ENCODE assay signal across 15 cellular contexts in genomic region chr7:139748936-139749335, GRCh38. TPM values are rescaled to one million over a fixed set of nuclear protein-coding genes. Genes with fewer than 3 reads are reported as not detected.
DNase-seq lines count a peak whose midpoint lies in the region; ATAC-seq and TF ChIP-seq lines count a peak whose summit lies in the region.
"Had no signal": no experiment of that assay in that cellular context is flagged by ENCODE, and none has a peak within 500 bp of the region (broad histone marks: within the 10 kb centered on the region; RNA-seq: fewer than 3 reads in every experiment).

No MANE protein-coding gene starts in this region.

- no peaks in the 10 kb centered on the region for H3K9me3 ChIP-seq in naive thymus-derived CD4-positive, alpha-beta T cell (ENCODE audit: control insufficient read depth in 2 of 3, low read length in 3 of 3)

- peak overlapping the region; percentile 89 for H3K27ac Mint-ChIP-seq in activated naive CD8-positive, alpha-beta T cell treated with anti-CD3 and anti-CD28 coated beads, Interleukin-2, amount 50 U/mL, for 24 hours
- no peak overlapping the region for H3K27ac Mint-ChIP-seq in activated naive CD8-positive, alpha-beta T cell treated with anti-CD3 and anti-CD28 coated beads for 36 hours
- H3K27ac Mint-ChIP-seq in chondrocyte (ENCODE audit: unreplicated experiment): peak overlapping the region; percentile 83
- no peak overlapping the region for H3K27ac Mint-ChIP-seq in naive thymus-derived CD4-positive, alpha-beta T cell

- H3K4me1 Mint-ChIP-seq in activated naive CD8-positive, alpha-beta T cell treated with anti-CD3 and anti-CD28 coated beads, Interleukin-2, amount 50 U/mL, for 24 hours: peaks cover 58% of the 10 kb centered on the region
- peaks cover 44% of the 10 kb centered on the region for H3K4me1 Mint-ChIP-seq in activated naive CD8-positive, alpha-beta T cell treated with anti-CD3 and anti-CD28 coated beads for 36 hours
- H3K4me1 Mint-ChIP-seq in chondrocyte (ENCODE audit: low read depth): peaks cover 91% of the 10 kb centered on the region
- H3K4me1 Mint-ChIP-seq in naive thymus-derived CD4-positive, alpha-beta T cell: peaks cover 25 to 91% (median 82%) of the 10 kb centered on the region in 7 donors

- no peak for ATAC-seq in activated naive CD8-positive, alpha-beta T cell treated with anti-CD3 and anti-CD28 coated beads, Interleukin-2, amount 50 U/mL, for 24 hours
- ATAC-seq in naive thymus-derived CD4-positive, alpha-beta T cell: peak; percentile 56
- ATAC-seq: GM12878 had no signal

- no peaks in the 10 kb centered on the region for H3K27me3 ChIP-seq in naive thymus-derived CD4-positive, alpha-beta T cell (ENCODE audit: control insufficient read depth in 2 of 2, insufficient read depth in 2 of 2, low read length in 2 of 2)

- intact Hi-C loops in naive thymus-derived CD4-positive, alpha-beta T cell (cut with micrococcal nuclease): no loop called here

- no peak for TF ChIP-seq CTCF in chondrocyte (IDR thresholded peaks at IDR 0.05)

- POLR2A ChIA-PET in naive thymus-derived CD4-positive, alpha-beta T cell (lab: Charles Lee): no interaction called here

- no peaks in the 10 kb centered on the region for H3K27me3 Mint-ChIP-seq in activated naive CD8-positive, alpha-beta T cell treated with anti-CD3 and anti-CD28 coated beads, Interleukin-2, amount 50 U/mL, for 24 hours
- H3K27me3 Mint-ChIP-seq in activated naive CD8-positive, alpha-beta T cell treated with anti-CD3 and anti-CD28 coated beads for 36 hours: no peaks in the 10 kb centered on the region
- no peaks in the 10 kb centered on the region for H3K27me3 Mint-ChIP-seq in chondrocyte (ENCODE audit: low read depth)
- no peaks in the 10 kb centered on the region for H3K27me3 Mint-ChIP-seq in naive thymus-derived CD4-positive, alpha-beta T cell

- no peak overlapping the region for H3K4me3 Mint-ChIP-seq in activated naive CD8-positive, alpha-beta T cell treated with anti-CD3 and anti-CD28 coated beads, Interleukin-2, amount 50 U/mL, for 24 hours
- no peak overlapping the region for H3K4me3 Mint-ChIP-seq in activated naive CD8-positive, alpha-beta T cell treated with anti-CD3 and anti-CD28 coated beads for 36 hours
- H3K4me3 Mint-ChIP-seq in chondrocyte (ENCODE audit: unreplicated experiment): no peak overlapping the region
- no peak overlapping the region for H3K4me3 Mint-ChIP-seq in naive thymus-derived CD4-positive, alpha-beta T cell

- H3K4me3 ChIP-seq in naive thymus-derived CD4-positive, alpha-beta T cell (ENCODE audit: low read length): no peak overlapping the region
- H3K4me3 ChIP-seq: GM12878, GM23248 had no signal

- H3K9me3 Mint-ChIP-seq in activated naive CD8-positive, alpha-beta T cell treated with anti-CD3 and anti-CD28 coated beads, Interleukin-2, amount 50 U/mL, for 24 hours: no peaks in the 10 kb centered on the region
- no peaks in the 10 kb centered on the region for H3K9me3 Mint-ChIP-seq in activated naive CD8-positive, alpha-beta T cell treated with anti-CD3 and anti-CD28 coated beads for 36 hours
- no peaks in the 10 kb centered on the region for H3K9me3 Mint-ChIP-seq in chondrocyte (ENCODE audit: low read depth)
- no peaks in the 10 kb centered on the region for H3K9me3 Mint-ChIP-seq in naive thymus-derived CD4-positive, alpha-beta T cell

- H3K36me3 Mint-ChIP-seq in activated naive CD8-positive, alpha-beta T cell treated with anti-CD3 and anti-CD28 coated beads, Interleukin-2, amount 50 U/mL, for 24 hours (ENCODE audit: low read depth): peaks cover 2% of the 10 kb centered on the region
- peaks cover 2% of the 10 kb centered on the region for H3K36me3 Mint-ChIP-seq in activated naive CD8-positive, alpha-beta T cell treated with anti-CD3 and anti-CD28 coated beads for 36 hours
- peaks cover 2% of the 10 kb centered on the region for H3K36me3 Mint-ChIP-seq in chondrocyte (ENCODE audit: low read depth)
- peaks cover 0 to 9% (median 4%) of the 10 kb centered on the region in 5 donors for H3K36me3 Mint-ChIP-seq in naive thymus-derived CD4-positive, alpha-beta T cell

- no peak overlapping the region for H3K27ac ChIP-seq in naive thymus-derived CD4-positive, alpha-beta T cell (ENCODE audit: low read depth, low read length)
- H3K27ac ChIP-seq in substantia nigra (ENCODE audit: low read depth, low read length, poor library complexity, severe bottlenecking): peak overlapping the region; percentile 43
- H3K27ac ChIP-seq: GM23248 had no signal

- no peak for DNase-seq in activated naive CD8-positive, alpha-beta T cell treated with anti-CD3 and anti-CD28 coated beads, Interleukin-2, amount 50 U/mL, for 24 hours
- DNase-seq in activated naive CD8-positive, alpha-beta T cell treated with anti-CD3 and anti-CD28 coated beads for 36 hours: no peak
- DNase-seq in chondrocyte (ENCODE audit: low spot score): no peak
- DNase-seq in naive thymus-derived CD4-positive, alpha-beta T cell: no peak
- no peak for DNase-seq in substantia nigra (lab: John Stamatoyannopoulos, UW)
- no peak for DNase-seq in activated T-cell treated with anti-CD3 and anti-CD28 coated beads for 4 hours
- no peak for DNase-seq in T-helper 2 cell
- DNase-seq in SW 1271 (lab: John Stamatoyannopoulos, UW): no peak
- DNase-seq: 8988T, GDM1, GM23248, HCEC 1CT, NCI-H1417 treated with DMSO at 0.1 percent for 48 hours, NCI-H446 had no signal

- no peaks in the 10 kb centered on the region for H3K4me1 ChIP-seq in naive thymus-derived CD4-positive, alpha-beta T cell (ENCODE audit: control insufficient read depth in 2 of 2, insufficient read depth in 2 of 2, low read length in 2 of 2)

- CTCF ChIA-PET in naive thymus-derived CD4-positive, alpha-beta T cell (lab: Charles Lee): no interaction called here

- H3K36me3 ChIP-seq in naive thymus-derived CD4-positive, alpha-beta T cell (ENCODE audit: control insufficient read depth in 2 of 3, insufficient read depth in 3 of 3, low read length in 3 of 3): no peaks in the 10 kb centered on the region

RNA-seq across cellular contexts. Expression of gene HIPK2, which starts 28.9 kb away (rescaled TPM):
- 10 to 100 TPM; 15.4 to 16.1 TPM for total RNA-seq in activated naive CD8-positive, alpha-beta T cell treated with anti-CD3 and anti-CD28 coated beads for 36 hours
- total RNA-seq in chondrocyte: 71.2 to 75.6 TPM (median 72.3 TPM) in 3 replicates
- 10 to 100 TPM; 27.3 to 44.0 (median 37.3) TPM for total RNA-seq in naive thymus-derived CD4-positive, alpha-beta T cell
- polyA plus RNA-seq in naive thymus-derived CD4-positive, alpha-beta T cell: 1 to 10 TPM; 4.6 to 8.5 TPM

Comparison
In these comparisons a context has a peak if more than half of its experiments do, and no peak if none do; other contexts are left out.
1. H3K27ac Mint-ChIP-seq: peak in activated naive CD8-positive, alpha-beta T cell treated with anti-CD3 and anti-CD28 coated beads, Interleukin-2, amount 50 U/mL, for 24 hours (single experiment) and chondrocyte (single experiment); none in activated naive CD8-positive, alpha-beta T cell treated with anti-CD3 and anti-CD28 coated beads for 36 hours (single experiment) and naive thymus-derived CD4-positive, alpha-beta T cell (0 of 9).